Comparison of ENCODE assay signal across 21 cellular contexts in the genomic region with DNA sequence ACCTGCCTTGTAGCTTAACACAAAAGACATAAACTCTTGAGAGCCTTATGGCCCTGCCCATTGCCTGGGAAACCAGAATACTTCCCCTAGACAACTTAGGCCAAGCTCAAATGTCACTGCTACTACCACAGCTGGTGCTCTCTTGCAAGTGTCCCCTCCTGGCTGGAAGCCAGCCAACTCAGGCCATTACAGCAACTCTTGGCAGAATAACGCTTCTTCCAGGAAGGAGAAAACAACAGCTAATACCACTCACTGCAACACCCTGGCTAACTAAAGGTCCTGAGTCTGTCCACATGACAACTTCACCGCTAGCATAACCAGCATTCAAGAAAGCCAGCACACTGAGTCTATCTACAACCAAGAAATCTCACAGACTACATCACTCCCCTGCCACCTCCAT. TPM values are rescaled to one million over a fixed set of nuclear protein-coding genes. Genes with fewer than 3 reads are reported as not detected.
A peak's percentile ranks its signal among the peaks of the same experiment; 100 is the strongest.
DNase-seq lines count a peak whose midpoint lies in the region; ATAC-seq and TF ChIP-seq lines count a peak whose summit lies in the region.
"Had no signal": no experiment of that assay in that cellular context is flagged by ENCODE, and none has a peak within 500 bp of the region (broad histone marks: within the 10 kb centered on the region; RNA-seq: fewer than 3 reads in every experiment).

No MANE protein-coding gene starts in this region.

- no peak overlapping the region for H3K4me3 ChIP-seq in stomach
- H3K4me3 ChIP-seq: gastrocnemius medialis, upper lobe of left lung had no signal

- 41 to 82% (median 50%) methylated on average over 2 of the region's 2 CpGs for WGBS in stomach, 5 donors

- TF ChIP-seq EP300 in stomach (IDR thresholded peaks at IDR 0.05): no peak

- TF ChIP-seq CTCF in stomach (IDR thresholded peaks at IDR 0.05): no peak

- TF ChIP-seq POLR2A in stomach (IDR thresholded peaks at IDR 0.05): no peak

- no peaks in the 10 kb centered on the region for H3K27me3 ChIP-seq in stomach
- H3K27me3 ChIP-seq: gastrocnemius medialis, upper lobe of left lung had no signal

- intact Hi-C loops in Right ventricle myocardium superior (cut with DNase I): no loop called here
- intact Hi-C loops in cardiac septum (cut with DNase I): no loop called here
- intact Hi-C loops in left cardiac atrium (cut with DNase I): no loop called here
- intact Hi-C loops in stomach (cut with DNase I; ENCODE audit: low total_unique reads): no loop called here

- DNase-seq in Right ventricle myocardium superior: peak; percentile 78
- DNase-seq in cardiac septum (ENCODE audit: low spot score): no peak
- DNase-seq in NCI-H524 treated with DMSO at 0.1 percent for 48 hours (lab: John Stamatoyannopoulos, UW): peak; percentile 82
- DNase-seq in left cardiac atrium: peak; percentile 63
- peak; percentile 63 for DNase-seq in stomach
- no peak for DNase-seq in SKM-1 treated with dmso at 0.1 percent for 144 hours (lab: John Stamatoyannopoulos, UW; ENCODE audit: unreplicated experiment)
- DNase-seq in effector CD8-positive, alpha-beta T cell (lab: John Stamatoyannopoulos, UW): no peak
- DNase-seq: activated CD4-positive, CD25-positive, alpha-beta regulatory T cell treated with anti-CD3 and anti-CD28 coated beads, Interleukin-2, amount 50 U/mL, for 72 hours; activated naive CD4-positive, alpha-beta T cell treated with anti-CD3 and anti-CD28 coated beads for 36 hours; activated T-cell treated with anti-CD3 and anti-CD28 coated beads, Interleukin-2, amount 50 U/mL, for 24 hours; CD4-positive, CD25-positive, alpha-beta regulatory T cell; DND-41; effector memory CD4-positive, alpha-beta T cell; GOT3; NCI-H1092; NK-92 treated with Interleukin-12 subunit alpha and Interleukin-12 subunit beta, amount 100 ng/mL, for 24 hours; stimulated activated CD4-positive, alpha-beta T cell treated with anti-CD3 and anti-CD28 coated beads, Interleukin-12 subunit alpha, Interleukin-12 subunit beta, amount 100 ng/mL, for 4 hours had no signal

- H3K9me3 ChIP-seq in stomach: peaks cover 0 to 14% (median 12%) of the 10 kb centered on the region in 4 donors
- H3K9me3 ChIP-seq: gastrocnemius medialis had no signal

- H3K36me3 ChIP-seq in stomach: no peaks in the 10 kb centered on the region
- H3K36me3 ChIP-seq: gastrocnemius medialis, upper lobe of left lung had no signal

- no peak overlapping the region for H3K27ac ChIP-seq in stomach
- H3K27ac ChIP-seq: upper lobe of left lung had no signal

- peaks cover 6 to 10% (median 9%) of the 10 kb centered on the region in 4 donors for H3K4me1 ChIP-seq in stomach

- ATAC-seq in Right ventricle myocardium superior (ENCODE audit: poor library complexity): no peak
- ATAC-seq in left cardiac atrium: peak in 1 of 2 donors; percentile 14
- no peak for ATAC-seq in HG03439 (IDR thresholded peaks at IDR 0.05; ENCODE audit: unreplicated experiment)
- ATAC-seq: esophagus mucosa had no signal

RNA-seq across cellular contexts. Expression of gene B4GALT4, which starts 5.1 kb away (rescaled TPM):
- 10.5 TPM for total RNA-seq in Right ventricle myocardium superior
- 13.2 TPM for total RNA-seq in cardiac septum
- total RNA-seq in left cardiac atrium: 10 to 100 TPM; 13.3 to 15.9 TPM
- 10 to 100 TPM in 3 of 5 donors, 1 to 10 TPM in 2; 5.5 to 39.7 (median 16.1) TPM for total RNA-seq in stomach
- 10 to 100 TPM; 12.0 to 14.6 (median 13.3) TPM for polyA plus RNA-seq in stomach

RNA-seq across cellular contexts. Expression of gene ARHGAP31, which starts 48.4 kb away (rescaled TPM):
- total RNA-seq in Right ventricle myocardium superior (42.1 TPM), cardiac septum (35.7 TPM), left cardiac atrium (10 to 100 TPM; 33.5 to 44.0 TPM), stomach (100 to 1,000 TPM in 1 of 5 donors, 10 to 100 TPM in 2, 1 to 10 TPM in 2; 2.9 to 275 (median 14.1) TPM)
- polyA plus RNA-seq in stomach: 1 to 10 TPM; 1.2 to 2.6 (median 2.1) TPM

Comparison
In these comparisons a context has a peak if more than half of its experiments do, and no peak if none do; other contexts are left out.
1. DNase-seq: peak in Right ventricle myocardium superior (single experiment), NCI-H524 treated with DMSO at 0.1 percent for 48 hours (single experiment), left cardiac atrium (single experiment) and stomach (single experiment); none in cardiac septum (single experiment), SKM-1 treated with dmso at 0.1 percent for 144 hours (single experiment) and effector CD8-positive, alpha-beta T cell (single experiment).